In genomic region chr4:15694431-15694830, GRCh38 we compare ENCODE assay signal across 27 cellular contexts. TPM values are rescaled to one million over a fixed set of nuclear protein-coding genes. Genes with fewer than 3 reads are reported as not detected.
DNase-seq lines count a peak whose midpoint lies in the region; ATAC-seq, FAIRE-seq and TF ChIP-seq lines count a peak whose summit lies in the region.
"Had no signal": no experiment of that assay in that cellular context is flagged by ENCODE, and none has a peak within 500 bp of the region (broad histone marks: within the 10 kb centered on the region; RNA-seq: fewer than 3 reads in every experiment).

No MANE protein-coding gene starts in this region.

- no peak overlapping the region for H3K9ac ChIP-seq in keratinocyte (ENCODE audit: control insufficient read depth, extremely low read depth, insufficient read depth, low read length)

- H3K4me1 Mint-ChIP-seq in MCF 10A (ENCODE audit: insufficient read depth, unreplicated experiment) = peaks cover 25% of the 10 kb centered on the region

- ATAC-seq in sciatic nerve = no peak
- ATAC-seq in pancreas = no peak
- ATAC-seq: left ventricle myocardium superior had no signal

- H3K9me3 ChIP-seq in breast epithelium (no peaks in the 10 kb centered on the region), keratinocyte (ENCODE audit: control insufficient read depth, low read depth, low read length) (peaks cover 1% of the 10 kb centered on the region), pancreas (no peaks in the 10 kb centered on the region)
- H3K9me3 ChIP-seq: prostate gland, tibial nerve had no signal

- in situ Hi-C loops in astrocyte of the spinal cord (cut with HindIII; ENCODE audit: low sequenced_read_pairs) = no loop called here

- FAIRE-seq in keratinocyte (lab: Jason Lieb, UNC) (peak; percentile 71), pancreas (lab: Jason Lieb, UNC) (no peak)
- FAIRE-seq: frontal cortex, GM18507 had no signal

- peak overlapping the region; percentile 39 for H3K4me2 ChIP-seq in keratinocyte (ENCODE audit: control insufficient read depth, extremely low read depth, insufficient read depth, low read depth, low read length)

- DNase-seq in MCF 10A (ENCODE audit: unreplicated experiment) (no peak), breast epithelium (ENCODE audit: low spot score in 2 of 2) (no peak), astrocyte of the spinal cord (ENCODE audit: low read depth, low spot score) (peak; percentile 47), keratinocyte (ENCODE audit: low read depth, low spot score) (no peak), sciatic nerve (ENCODE audit: low spot score) (no peak), pancreas (no peak), nucleus accumbens (lab: John Stamatoyannopoulos, UW) (no peak), GM19238 (ENCODE audit: insufficient read length, low spot score) (no peak)
- DNase-seq: 8988T; activated CD4-positive, alpha-beta T cell treated with anti-CD3 and anti-CD28 coated beads, Interleukin-2, amount 10 ng/mL, durations not matched to agents 7 days and 5 days; aorta; CD4-positive, alpha-beta T cell; DMS 273 treated with DMSO at 0.1 percent for 48 hours; GF-D8; H9; hypothalamus; left ventricle myocardium superior; NCI-H1092; NCI-H526 treated with DMSO at 0.1 percent for 48 hours; nephron progenitor cell; WERI-Rb-1 had no signal

- H2AFZ ChIP-seq in keratinocyte (ENCODE audit: control insufficient read depth, low read length) = no peak overlapping the region

- no TSS peak for BruUV-seq in MCF 10A (replicated peaks; lab: Mats Ljungman, UMichigan)

- H3K9me1 ChIP-seq in keratinocyte (ENCODE audit: control insufficient read depth, extremely low read depth, insufficient read depth, low read length) = no peaks in the 10 kb centered on the region

- CTCF ChIA-PET in MCF 10A (lab: Yijun Ruan, JAX) = no interaction called here

- dilution Hi-C loops in keratinocyte (cut with MboI; ENCODE audit: extremely low pct_ligation_motif_present, low sequenced_read_pairs) = no loop called here

- 61 to 83% methylated on average over 4 of the region's 4 CpGs for WGBS in pancreas, 2 donors

- H3K27ac ChIP-seq in breast epithelium = no peak overlapping the region
- peak overlapping the region; percentile 60 for H3K27ac ChIP-seq in keratinocyte (ENCODE audit: control insufficient read depth, insufficient read depth, low read length)
- H3K27ac ChIP-seq in pancreas = no peak overlapping the region
- H3K27ac ChIP-seq: prostate gland, tibial nerve, WERI-Rb-1 had no signal

- H3K27ac Mint-ChIP-seq in MCF 10A (ENCODE audit: low read depth, unreplicated experiment) = peak overlapping the region; percentile 37
- H3K27ac Mint-ChIP-seq: activated CD4-positive, alpha-beta T cell treated with anti-CD3 and anti-CD28 coated beads, Interleukin-2, amount 10 ng/mL, durations not matched to agents 7 days and 5 days; activated naive CD8-positive, alpha-beta T cell; CD4-positive, alpha-beta T cell; nephron progenitor cell; T-helper 2 cell treated with Interferon-gamma antibody and Interleukin-4, amounts not matched to agents 5 μg/mL and 100 μg/mL, for 36 hours had no signal

- no peaks in the 10 kb centered on the region for H3K27me3 Mint-ChIP-seq in MCF 10A (ENCODE audit: insufficient read depth, unreplicated experiment)

- H3K4me3 Mint-ChIP-seq in MCF 10A (ENCODE audit: unreplicated experiment) = no peak overlapping the region
- H3K4me3 Mint-ChIP-seq: activated CD4-positive, alpha-beta T cell treated with anti-CD3 and anti-CD28 coated beads, Interleukin-2, amount 10 ng/mL, durations not matched to agents 7 days and 5 days; activated naive CD8-positive, alpha-beta T cell; CD4-positive, alpha-beta T cell; H9; nephron progenitor cell; T-helper 2 cell treated with Interferon-gamma antibody and Interleukin-4, amounts not matched to agents 5 μg/mL and 100 μg/mL, for 36 hours had no signal

- no peaks in the 10 kb centered on the region for H3K36me3 Mint-ChIP-seq in MCF 10A (ENCODE audit: insufficient read depth, unreplicated experiment)

- H3K9me3 Mint-ChIP-seq in MCF 10A (ENCODE audit: unreplicated experiment) = peaks cover 12% of the 10 kb centered on the region
- H3K9me3 Mint-ChIP-seq: activated CD4-positive, alpha-beta T cell treated with anti-CD3 and anti-CD28 coated beads, Interleukin-2, amount 10 ng/mL, durations not matched to agents 7 days and 5 days; CD4-positive, alpha-beta T cell; T-helper 2 cell treated with Interferon-gamma antibody and Interleukin-4, amounts not matched to agents 5 μg/mL and 100 μg/mL, for 36 hours had no signal

- TF ChIP-seq POLR2A in breast epithelium (IDR thresholded peaks at IDR 0.05) = no peak

- TF ChIP-seq CTCF in MCF 10A (IDR thresholded peaks at IDR 0.05; ENCODE audit: unreplicated experiment) (no peak), breast epithelium (IDR thresholded peaks at IDR 0.05) (no peak), astrocyte of the spinal cord (IDR thresholded peaks at IDR 0.05; ENCODE audit: low read depth, low read length) (no peak), keratinocyte (optimal IDR thresholded peaks at IDR 0.05 in 1 of 3, IDR thresholded peaks at IDR 0.05 in 1 of 3, conservative IDR thresholded peaks at IDR 0.05 in 1 of 3; ENCODE audit: extremely low read depth in 1 of 3, insufficient read depth in 2 of 3, low read length in 3 of 3) (no peak), pancreas (IDR thresholded peaks at IDR 0.05) (no peak)

- no peaks in the 10 kb centered on the region for H4K20me1 ChIP-seq in keratinocyte (ENCODE audit: control insufficient read depth, extremely low read depth, insufficient read depth, low read length)

- intact Hi-C loops in MCF 10A (cut with micrococcal nuclease) (loop anchor here (5.0 kb wide), 2 partner anchors 42 to 217 kb away; no protein-coding TSS in a partner anchor), breast epithelium (cut with DNase I; ENCODE audit: low total_unique reads) (no loop called here), sciatic nerve (cut with DNase I) (no loop called here), pancreas (cut with DNase I) (no loop called here)

- no peak overlapping the region for H3K4me3 ChIP-seq in breast epithelium
- no peak overlapping the region for H3K4me3 ChIP-seq in astrocyte of the spinal cord (ENCODE audit: low read depth, low read length)
- no peak overlapping the region for H3K4me3 ChIP-seq in keratinocyte (ENCODE audit: control insufficient read depth in 2 of 3, extremely low read depth in 1 of 3, insufficient read depth in 2 of 3, low read depth in 1 of 3, low read length in 3 of 3)
- H3K4me3 ChIP-seq in pancreas = no peak overlapping the region
- H3K4me3 ChIP-seq: prostate gland, tibial nerve had no signal

- H3K79me2 ChIP-seq in keratinocyte (ENCODE audit: control insufficient read depth, insufficient read depth, low read length) = no peaks in the 10 kb centered on the region

- POLR2A ChIA-PET in MCF 10A (lab: Yijun Ruan, JAX) = interaction anchor here (0.6 to 4.2 kb wide), 6 partner anchors 10 to 502 kb away, joined by 3 to 21 read pairs (median 4); partner anchors contain the start of genes FAM200B and FBXL5

- H3K36me3 ChIP-seq in breast epithelium (no peaks in the 10 kb centered on the region), keratinocyte (ENCODE audit: control insufficient read depth in 2 of 2, extremely low read depth in 1 of 2, insufficient read depth in 2 of 2, low read length in 2 of 2) (no peaks in the 10 kb centered on the region), pancreas (no peaks in the 10 kb centered on the region)
- H3K36me3 ChIP-seq: prostate gland, WERI-Rb-1 had no signal

- H3K27me3 ChIP-seq in breast epithelium = no peaks in the 10 kb centered on the region
- H3K27me3 ChIP-seq in keratinocyte (ENCODE audit: control insufficient read depth, extremely low read depth, insufficient read depth, low read length) = no peaks in the 10 kb centered on the region
- H3K27me3 ChIP-seq in pancreas = no peaks in the 10 kb centered on the region
- H3K27me3 ChIP-seq: tibial nerve had no signal

- H3K4me1 ChIP-seq in breast epithelium (no peaks in the 10 kb centered on the region), keratinocyte (ENCODE audit: control insufficient read depth, extremely low read depth, insufficient read depth, low read length) (peaks cover 46% of the 10 kb centered on the region), pancreas (no peaks in the 10 kb centered on the region)
- H3K4me1 ChIP-seq: prostate gland had no signal

RNA-seq across cellular contexts. Expression of gene BST1, which starts 8.4 kb away (rescaled TPM):
- total RNA-seq in MCF 10A (2022) (0.93 and 1.1 TPM in 2 replicates), breast epithelium (10 to 100 TPM in 1 of 3 donors, 1 to 10 TPM in 2; 6.4 to 16.6 (median 7.5) TPM), sciatic nerve (9.1 TPM), pancreas (1 to 10 TPM in 2 of 6 donors, under 1 TPM in 4; 0.24 to 2.8 (median 0.41) TPM)
- polyA plus RNA-seq in keratinocyte (0.58 to 1.2 TPM (median 1.1 TPM) in 3 replicates), pancreas (under 1 TPM; 0.49 to 0.63 TPM)
- polyA plus RNA-seq in keratinocyte (2011; ENCODE audit: low read depth) = 0.37 TPM
- polyA plus RNA-seq in keratinocyte (2011; cell fraction: cytosol; rRNA removed) = 0.64 and 1.1 TPM in 2 replicates
- polyA plus RNA-seq in keratinocyte (2011; cell fraction: nucleus; rRNA removed) = 0.33 and 0.88 TPM in 2 replicates
- polyA plus RNA-seq in keratinocyte (2012; ENCODE audit: low replicate concordance) = 0.83 and 1.3 TPM in 2 replicates
- 0.20 to 0.54 TPM (median 0.43 TPM) in 3 replicates for polyA minus RNA-seq in keratinocyte
- polyA minus RNA-seq in keratinocyte (2011; cell fraction: cytosol; rRNA and poly(A)+ RNA removed) = not detected
- polyA minus RNA-seq in keratinocyte (2011; cell fraction: nucleus; rRNA and poly(A)+ RNA removed) = 0.54 TPM in 1 of 2 replicates, not detected in the other
- total RNA-seq: H9 had no signal

RNA-seq across cellular contexts. Expression of gene FAM200B, which starts 12.8 kb away (rescaled TPM):
- total RNA-seq in MCF 10A (2022) = 33.6 and 46.5 TPM in 2 replicates
- 10 to 100 TPM; 34.7 to 66.9 (median 55.9) TPM for total RNA-seq in breast epithelium
- 15.6 to 36.6 TPM (median 33.4 TPM) in 3 replicates for polyA plus RNA-seq in keratinocyte
- polyA plus RNA-seq in keratinocyte (2011; ENCODE audit: low read depth) = 12.9 TPM
- 24.8 and 46.1 TPM in 2 replicates for polyA plus RNA-seq in keratinocyte (2011; cell fraction: cytosol; rRNA removed)
- 20.5 and 26.7 TPM in 2 replicates for polyA plus RNA-seq in keratinocyte (2011; cell fraction: nucleus; rRNA removed)
- polyA plus RNA-seq in keratinocyte (2012; ENCODE audit: low replicate concordance) = 31.5 and 34.6 TPM in 2 replicates
- 1.9 to 9.4 TPM (median 4.4 TPM) in 3 replicates for polyA minus RNA-seq in keratinocyte
- 8.1 TPM for polyA minus RNA-seq in keratinocyte (2011; cell fraction: cytosol; rRNA and poly(A)+ RNA removed)
- polyA minus RNA-seq in keratinocyte (2011; cell fraction: nucleus; rRNA and poly(A)+ RNA removed) = 3.4 and 5.0 TPM in 2 replicates
- 42.8 TPM for total RNA-seq in sciatic nerve
- 10 to 100 TPM in 5 of 6 donors, 1 to 10 TPM in 1; 8.6 to 19.3 (median 13.9) TPM for total RNA-seq in pancreas
- polyA plus RNA-seq in pancreas = 10 to 100 TPM; 24.8 to 36.0 TPM

RNA-seq across cellular contexts. Expression of gene FBXL5, which starts 39.3 kb away (rescaled TPM):
- total RNA-seq in MCF 10A (2022) = 68.0 and 96.8 TPM in 2 replicates
- 100 to 1,000 TPM; 178 to 231 (median 202) TPM for total RNA-seq in breast epithelium
- polyA plus RNA-seq in keratinocyte = 38.9 to 63.1 TPM (median 50.4 TPM) in 3 replicates
- 58.7 TPM for polyA plus RNA-seq in keratinocyte (2011; ENCODE audit: low read depth)
- polyA plus RNA-seq in keratinocyte (2011; cell fraction: cytosol; rRNA removed) = 33.6 and 66.5 TPM in 2 replicates
- polyA plus RNA-seq in keratinocyte (2011; cell fraction: nucleus; rRNA removed) = 57.7 and 69.8 TPM in 2 replicates
- polyA plus RNA-seq in keratinocyte (2012; ENCODE audit: low replicate concordance) = 32.3 and 46.8 TPM in 2 replicates
- polyA minus RNA-seq in keratinocyte = 33.0 to 79.0 TPM (median 57.3 TPM) in 3 replicates
- polyA minus RNA-seq in keratinocyte (2011; cell fraction: cytosol; rRNA and poly(A)+ RNA removed) = 47.8 TPM
- polyA minus RNA-seq in keratinocyte (2011; cell fraction: nucleus; rRNA and poly(A)+ RNA removed) = 49.9 and 80.8 TPM in 2 replicates
- 97.4 TPM for total RNA-seq in sciatic nerve
- 10 to 100 TPM; 26.5 to 36.4 (median 31.9) TPM for total RNA-seq in pancreas
- 10 to 100 TPM; 17.6 to 39.2 TPM for polyA plus RNA-seq in pancreas
